Comparison of ENCODE assay signal across 8 cellular contexts in genomic region chr11:61733120-61733978, GRCh38. TPM values are rescaled to one million over a fixed set of nuclear protein-coding genes. Genes with fewer than 3 reads are reported as not detected.
DNase-seq lines count a peak whose midpoint lies in the region; ATAC-seq and TF ChIP-seq lines count a peak whose summit lies in the region.

No MANE protein-coding gene starts in this region.

- peak; percentile 74 for ATAC-seq in GM21423 (IDR thresholded peaks at IDR 0.05; ENCODE audit: unreplicated experiment)
- peak; percentile 91 for ATAC-seq in stimulated activated naive CD8-positive, alpha-beta T cell treated with anti-CD3 and anti-CD28 coated beads, Interleukin-15, Interleukin-2, amounts not matched to agents 100 U/mL and 50 U/mL, for 24 hours

- H3K36me3 Mint-ChIP-seq in nephron progenitor cell (ENCODE audit: low read depth) = no peaks in the 10 kb centered on the region

- H3K4me2 ChIP-seq in KMS-11 = no peak overlapping the region

- H3K4me1 Mint-ChIP-seq in nephron progenitor cell = peaks cover 10% of the 10 kb centered on the region

- no peak overlapping the region for H3K27ac ChIP-seq in KMS-11

- no peaks in the 10 kb centered on the region for H3K36me3 ChIP-seq in KMS-11 (ENCODE audit: insufficient read depth)

- peaks cover 22% of the 10 kb centered on the region for H3K27me3 ChIP-seq in KMS-11 (ENCODE audit: insufficient read depth, low read depth)

- H3K27ac Mint-ChIP-seq in nephron progenitor cell = no peak overlapping the region

- H4K20me1 ChIP-seq in KMS-11 (ENCODE audit: insufficient read depth) = no peaks in the 10 kb centered on the region

- no peaks in the 10 kb centered on the region for H3K79me2 ChIP-seq in KMS-11 (ENCODE audit: insufficient read depth, low read depth)

- peak overlapping the region; percentile 85 for H2AFZ ChIP-seq in KMS-11 (ENCODE audit: low read depth)

- no peaks in the 10 kb centered on the region for H3K9me3 Mint-ChIP-seq in nephron progenitor cell

- H3K27me3 Mint-ChIP-seq in nephron progenitor cell (ENCODE audit: low read depth, poor library complexity) = peaks cover 2% of the 10 kb centered on the region

- TF ChIP-seq CTCF in KMS-11 (conservative IDR thresholded peaks at IDR 0.05; ENCODE audit: low read depth, low read length) (peak; percentile 88), nephron progenitor cell (IDR thresholded peaks at IDR 0.05) (peak; percentile 99)

- H3K4me1 ChIP-seq in KMS-11 (ENCODE audit: low read depth, poor library complexity, severe bottlenecking) = peaks cover 3% of the 10 kb centered on the region

- no peak overlapping the region for H3K9ac ChIP-seq in KMS-11

- H3K4me3 ChIP-seq in KMS-11 (IDR thresholded peaks at IDR 0.05; ENCODE audit: insufficient read depth, low read depth, low read length) = no peak overlapping the region

- H3K4me3 Mint-ChIP-seq in nephron progenitor cell = no peak overlapping the region

- DNase-seq in COLO829 (ENCODE audit: low spot score) = peak; percentile 95
- DNase-seq in activated T-helper 1 cell treated with Interleukin-2 at 50 U/mL for 16 hours (ENCODE audit: low read depth) = peak; percentile 65
- peak; percentile 70 for DNase-seq in fibroblast of gingiva (ENCODE audit: low read depth)
- peak; percentile 86 for DNase-seq in nephron progenitor cell
- peak; percentile 85 for DNase-seq in stimulated activated naive CD8-positive, alpha-beta T cell treated with anti-CD3 and anti-CD28 coated beads, Interleukin-15, Interleukin-2, amounts not matched to agents 100 U/mL and 50 U/mL, for 24 hours

TF ChIP-seq in PFSK-1, 5 proteins besides CTCF, POLR2A, EP300 and RAD21:
- TF ChIP-seq FOXP2 (optimal IDR thresholded peaks at IDR 0.05; ENCODE audit: borderline replicate concordance, extremely low read depth, extremely low read length, insufficient read depth) (peak; percentile 75), REST (IDR thresholded peaks at IDR 0.05; ENCODE audit: insufficient read depth in 1 of 2, low read depth in 2 of 2, low read length in 2 of 2) (no peak), TAF1 (IDR thresholded peaks at IDR 0.05; ENCODE audit: borderline replicate concordance, insufficient read depth, low read length) (no peak), SIN3A (IDR thresholded peaks at IDR 0.05; ENCODE audit: borderline replicate concordance, insufficient read depth, low read length) (peak; percentile 72; the same call in 1 of the 2 replicates)

RNA-seq across cellular contexts. Expression of gene MYRF, which starts 19.1 kb away (rescaled TPM):
- 9.3 TPM for polyA plus RNA-seq in PFSK-1 (2012; ENCODE audit: insufficient read length, low read depth)

RNA-seq across cellular contexts. Expression of gene DAGLA, which starts 53.2 kb away (rescaled TPM):
- 8.8 TPM for polyA plus RNA-seq in PFSK-1 (2012; ENCODE audit: insufficient read length, low read depth)

RNA-seq across cellular contexts. Expression of gene TMEM258, which starts 59.0 kb away (rescaled TPM):
- 247 TPM for polyA plus RNA-seq in PFSK-1 (2012; ENCODE audit: insufficient read length, low read depth)

RNA-seq across cellular contexts. Expression of gene FEN1, which starts 59.4 kb away (rescaled TPM):
- 37.6 TPM for polyA plus RNA-seq in PFSK-1 (2012; ENCODE audit: insufficient read length, low read depth)
